ENCODE assay signal across 1 cellular context in genomic region chr1:157310805-157311729, GRCh38.
A peak's percentile ranks its signal among the peaks of the same experiment; 100 is the strongest.
TF ChIP-seq lines count a peak whose summit lies in the region.
"Not testable (repeated sequence)": the region's sequence is repeated elsewhere in the genome, so short reads cannot be mapped to it uniquely, and the experiment has no call there.

No MANE protein-coding gene starts in this region.

TF ChIP-seq in K562, 482 proteins besides CTCF, POLR2A, EP300 and RAD21 (continued from another document):
- TF ChIP-seq, protein P1, sequence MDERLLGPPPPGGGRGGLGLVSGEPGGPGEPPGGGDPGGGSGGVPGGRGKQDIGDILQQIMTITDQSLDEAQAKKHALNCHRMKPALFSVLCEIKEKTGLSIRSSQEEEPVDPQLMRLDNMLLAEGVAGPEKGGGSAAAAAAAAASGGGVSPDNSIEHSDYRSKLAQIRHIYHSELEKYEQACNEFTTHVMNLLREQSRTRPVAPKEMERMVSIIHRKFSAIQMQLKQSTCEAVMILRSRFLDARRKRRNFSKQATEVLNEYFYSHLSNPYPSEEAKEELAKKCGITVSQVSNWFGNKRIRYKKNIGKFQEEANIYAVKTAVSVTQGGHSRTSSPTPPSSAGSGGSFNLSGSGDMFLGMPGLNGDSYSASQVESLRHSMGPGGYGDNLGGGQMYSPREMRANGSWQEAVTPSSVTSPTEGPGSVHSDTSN (CRISPR knock-in tag; IDR thresholded peaks at IDR 0.05; ENCODE audit: low read depth), result not testable (repeated sequence)
- TF ChIP-seq, protein P1 (tag; conservative IDR thresholded peaks at IDR 0.05; ENCODE audit: low read depth), result peak; percentile 54; the same call in 1 of the 2 replicates
- TF ChIP-seq MAZ (CRISPR knock-in tag; conservative IDR thresholded peaks at IDR 0.05 in 1 of 2, IDR thresholded peaks at IDR 0.05 in 1 of 2), result peak; percentile 20 to 32; a peak in 2 of 4 replicates
